In genomic region chr4:2796261-2797187, GRCh38 we compare ENCODE assay signal across 1 cellular context.
TF ChIP-seq lines count a peak whose summit lies in the region.

No MANE protein-coding gene starts in this region.

TF ChIP-seq in SK-N-SH treated with all-trans-retinoic acid at 6 μM for 48 hours, 23 proteins besides CTCF, POLR2A, EP300 and RAD21 (continued from another document):
- TF ChIP-seq POU6F1 (CRISPR knock-in tag; IDR thresholded peaks at IDR 0.05; ENCODE audit: borderline replicate concordance, low read depth) (no peak), CSDC2 (CRISPR knock-in tag; IDR thresholded peaks at IDR 0.05) (no peak), ZFP30 (CRISPR knock-in tag; IDR thresholded peaks at IDR 0.05) (no peak), ISL1 (CRISPR knock-in tag; IDR thresholded peaks at IDR 0.05) (no peak)
- TF ChIP-seq, protein P1, sequence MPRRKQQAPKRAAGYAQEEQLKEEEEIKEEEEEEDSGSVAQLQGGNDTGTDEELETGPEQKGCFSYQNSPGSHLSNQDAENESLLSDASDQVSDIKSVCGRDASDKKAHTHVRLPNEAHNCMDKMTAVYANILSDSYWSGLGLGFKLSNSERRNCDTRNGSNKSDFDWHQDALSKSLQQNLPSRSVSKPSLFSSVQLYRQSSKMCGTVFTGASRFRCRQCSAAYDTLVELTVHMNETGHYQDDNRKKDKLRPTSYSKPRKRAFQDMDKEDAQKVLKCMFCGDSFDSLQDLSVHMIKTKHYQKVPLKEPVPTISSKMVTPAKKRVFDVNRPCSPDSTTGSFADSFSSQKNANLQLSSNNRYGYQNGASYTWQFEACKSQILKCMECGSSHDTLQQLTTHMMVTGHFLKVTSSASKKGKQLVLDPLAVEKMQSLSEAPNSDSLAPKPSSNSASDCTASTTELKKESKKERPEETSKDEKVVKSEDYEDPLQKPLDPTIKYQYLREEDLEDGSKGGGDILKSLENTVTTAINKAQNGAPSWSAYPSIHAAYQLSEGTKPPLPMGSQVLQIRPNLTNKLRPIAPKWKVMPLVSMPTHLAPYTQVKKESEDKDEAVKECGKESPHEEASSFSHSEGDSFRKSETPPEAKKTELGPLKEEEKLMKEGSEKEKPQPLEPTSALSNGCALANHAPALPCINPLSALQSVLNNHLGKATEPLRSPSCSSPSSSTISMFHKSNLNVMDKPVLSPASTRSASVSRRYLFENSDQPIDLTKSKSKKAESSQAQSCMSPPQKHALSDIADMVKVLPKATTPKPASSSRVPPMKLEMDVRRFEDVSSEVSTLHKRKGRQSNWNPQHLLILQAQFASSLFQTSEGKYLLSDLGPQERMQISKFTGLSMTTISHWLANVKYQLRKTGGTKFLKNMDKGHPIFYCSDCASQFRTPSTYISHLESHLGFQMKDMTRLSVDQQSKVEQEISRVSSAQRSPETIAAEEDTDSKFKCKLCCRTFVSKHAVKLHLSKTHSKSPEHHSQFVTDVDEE (CRISPR knock-in tag; IDR thresholded peaks at IDR 0.05) = no peak
